Comparison of ENCODE assay signal across 2 cellular contexts in the genomic region with DNA sequence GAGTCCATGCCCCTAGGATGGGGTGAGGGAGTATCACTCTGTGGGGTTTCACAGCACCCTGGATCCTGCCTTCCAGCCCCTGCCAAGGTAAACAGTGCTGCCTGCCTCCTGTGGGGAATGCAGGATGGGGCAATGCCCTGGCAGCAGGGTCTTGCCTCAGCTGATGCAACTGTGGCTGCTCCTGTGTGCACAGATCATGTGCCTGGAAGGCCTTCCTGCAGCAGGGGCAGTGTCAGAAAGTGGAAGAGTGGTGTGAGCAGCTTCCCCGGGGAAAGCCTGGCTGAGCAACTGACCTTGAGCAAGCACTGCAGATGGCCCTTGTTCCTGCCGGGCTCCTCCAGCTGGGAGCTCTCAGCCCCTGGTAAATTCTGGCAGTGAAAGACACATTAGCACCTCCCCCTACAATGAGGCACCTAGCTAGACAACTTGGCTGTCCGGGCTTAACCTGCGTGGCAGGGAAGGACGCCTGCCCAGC.
TF ChIP-seq lines count a peak whose summit lies in the region.

No MANE protein-coding gene starts in this region.

TF ChIP-seq in HepG2, 621 proteins besides CTCF, POLR2A, EP300 and RAD21 (continued from another document and continues in another):
- TF ChIP-seq FOXK1 (CRISPR knock-in tag; IDR thresholded peaks at IDR 0.05; ENCODE audit: borderline replicate concordance, low read depth), result peak; percentile 73; the same call in 1 of the 2 replicates
- TF ChIP-seq ZNF354B (CRISPR knock-in tag; IDR thresholded peaks at IDR 0.05), result no peak
- TF ChIP-seq HNRNPL (IDR thresholded peaks at IDR 0.05; ENCODE audit: low read depth, low read length), result peak; percentile 91
- TF ChIP-seq CHCHD3 (CRISPR knock-in tag; IDR thresholded peaks at IDR 0.05), result no peak
- TF ChIP-seq PPARG (CRISPR knock-in tag; conservative IDR thresholded peaks at IDR 0.05), result peak; percentile 60; the same call in 1 of the 2 replicates
- TF ChIP-seq, protein P1, sequence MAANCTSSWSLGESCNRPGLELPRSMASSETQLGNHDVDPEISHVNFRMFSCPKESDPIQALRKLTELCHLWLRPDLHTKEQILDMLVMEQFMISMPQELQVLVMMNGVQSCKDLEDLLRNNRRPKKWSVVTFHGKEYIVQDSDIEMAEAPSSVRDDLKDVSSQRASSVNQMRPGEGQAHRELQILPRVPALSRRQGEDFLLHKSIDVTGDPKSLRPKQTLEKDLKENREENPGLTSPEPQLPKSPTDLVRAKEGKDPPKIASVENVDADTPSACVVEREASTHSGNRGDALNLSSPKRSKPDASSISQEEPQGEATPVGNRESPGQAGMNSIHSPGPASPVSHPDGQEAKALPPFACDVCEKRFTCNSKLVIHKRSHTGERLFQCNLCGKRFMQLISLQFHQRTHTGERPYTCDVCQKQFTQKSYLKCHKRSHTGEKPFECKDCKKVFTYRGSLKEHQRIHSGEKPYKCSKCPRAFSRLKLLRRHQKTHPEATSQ (CRISPR knock-in tag; IDR thresholded peaks at IDR 0.05; ENCODE audit: borderline replicate concordance), result no peak
- 0 out of 2 replicates have a peak, but pooled peaks have one; percentile 37 for TF ChIP-seq ARNT2 (CRISPR knock-in tag; IDR thresholded peaks at IDR 0.05; ENCODE audit: low read depth)
- TF ChIP-seq NFRKB (IDR thresholded peaks at IDR 0.05), result no peak
- TF ChIP-seq RCOR2 (CRISPR knock-in tag; IDR thresholded peaks at IDR 0.05), result no peak
- TF ChIP-seq MBNL3 (CRISPR knock-in tag; conservative IDR thresholded peaks at IDR 0.05), result no peak
- TF ChIP-seq ZNF749 (CRISPR knock-in tag; IDR thresholded peaks at IDR 0.05; ENCODE audit: borderline replicate concordance), result no peak
- TF ChIP-seq, protein P2, sequence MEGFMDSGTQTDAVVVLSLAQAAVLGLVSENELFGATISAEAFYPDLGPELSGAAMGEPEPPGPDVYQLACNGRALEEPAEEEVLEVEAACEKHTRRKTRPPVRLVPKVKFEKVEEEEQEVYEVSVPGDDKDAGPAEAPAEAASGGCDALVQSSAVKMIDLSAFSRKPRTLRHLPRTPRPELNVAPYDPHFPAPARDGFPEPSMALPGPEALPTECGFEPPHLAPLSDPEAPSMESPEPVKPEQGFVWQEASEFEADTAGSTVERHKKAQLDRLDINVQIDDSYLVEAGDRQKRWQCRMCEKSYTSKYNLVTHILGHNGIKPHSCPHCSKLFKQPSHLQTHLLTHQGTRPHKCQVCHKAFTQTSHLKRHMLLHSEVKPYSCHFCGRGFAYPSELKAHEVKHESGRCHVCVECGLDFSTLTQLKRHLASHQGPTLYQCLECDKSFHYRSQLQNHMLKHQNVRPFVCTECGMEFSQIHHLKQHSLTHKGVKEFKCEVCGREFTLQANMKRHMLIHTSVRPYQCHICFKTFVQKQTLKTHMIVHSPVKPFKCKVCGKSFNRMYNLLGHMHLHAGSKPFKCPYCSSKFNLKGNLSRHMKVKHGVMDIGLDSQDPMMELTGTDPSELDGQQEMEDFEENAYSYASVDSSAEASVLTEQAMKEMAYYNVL (CRISPR knock-in tag; IDR thresholded peaks at IDR 0.05; ENCODE audit: borderline replicate concordance), result no peak
- TF ChIP-seq ZNF235 (CRISPR knock-in tag; IDR thresholded peaks at IDR 0.05; ENCODE audit: borderline replicate concordance), result no peak
- TF ChIP-seq, protein P3, sequence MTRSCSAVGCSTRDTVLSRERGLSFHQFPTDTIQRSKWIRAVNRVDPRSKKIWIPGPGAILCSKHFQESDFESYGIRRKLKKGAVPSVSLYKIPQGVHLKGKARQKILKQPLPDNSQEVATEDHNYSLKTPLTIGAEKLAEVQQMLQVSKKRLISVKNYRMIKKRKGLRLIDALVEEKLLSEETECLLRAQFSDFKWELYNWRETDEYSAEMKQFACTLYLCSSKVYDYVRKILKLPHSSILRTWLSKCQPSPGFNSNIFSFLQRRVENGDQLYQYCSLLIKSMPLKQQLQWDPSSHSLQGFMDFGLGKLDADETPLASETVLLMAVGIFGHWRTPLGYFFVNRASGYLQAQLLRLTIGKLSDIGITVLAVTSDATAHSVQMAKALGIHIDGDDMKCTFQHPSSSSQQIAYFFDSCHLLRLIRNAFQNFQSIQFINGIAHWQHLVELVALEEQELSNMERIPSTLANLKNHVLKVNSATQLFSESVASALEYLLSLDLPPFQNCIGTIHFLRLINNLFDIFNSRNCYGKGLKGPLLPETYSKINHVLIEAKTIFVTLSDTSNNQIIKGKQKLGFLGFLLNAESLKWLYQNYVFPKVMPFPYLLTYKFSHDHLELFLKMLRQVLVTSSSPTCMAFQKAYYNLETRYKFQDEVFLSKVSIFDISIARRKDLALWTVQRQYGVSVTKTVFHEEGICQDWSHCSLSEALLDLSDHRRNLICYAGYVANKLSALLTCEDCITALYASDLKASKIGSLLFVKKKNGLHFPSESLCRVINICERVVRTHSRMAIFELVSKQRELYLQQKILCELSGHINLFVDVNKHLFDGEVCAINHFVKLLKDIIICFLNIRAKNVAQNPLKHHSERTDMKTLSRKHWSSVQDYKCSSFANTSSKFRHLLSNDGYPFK (CRISPR knock-in tag; IDR thresholded peaks at IDR 0.05; ENCODE audit: borderline replicate concordance), result peak; percentile 55; the same call in 1 of the 2 replicates

TF ChIP-seq in HEK293T, 16 proteins besides CTCF, POLR2A, EP300 and RAD21 (continued from another document):
- TF ChIP-seq, protein P4, sequence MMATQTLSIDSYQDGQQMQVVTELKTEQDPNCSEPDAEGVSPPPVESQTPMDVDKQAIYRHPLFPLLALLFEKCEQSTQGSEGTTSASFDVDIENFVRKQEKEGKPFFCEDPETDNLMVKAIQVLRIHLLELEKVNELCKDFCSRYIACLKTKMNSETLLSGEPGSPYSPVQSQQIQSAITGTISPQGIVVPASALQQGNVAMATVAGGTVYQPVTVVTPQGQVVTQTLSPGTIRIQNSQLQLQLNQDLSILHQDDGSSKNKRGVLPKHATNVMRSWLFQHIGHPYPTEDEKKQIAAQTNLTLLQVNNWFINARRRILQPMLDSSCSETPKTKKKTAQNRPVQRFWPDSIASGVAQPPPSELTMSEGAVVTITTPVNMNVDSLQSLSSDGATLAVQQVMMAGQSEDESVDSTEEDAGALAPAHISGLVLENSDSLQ (IDR thresholded peaks at IDR 0.05), result no peak
- TF ChIP-seq ELF4 (IDR thresholded peaks at IDR 0.05) (no peak), BHLHE40 (IDR thresholded peaks at IDR 0.05; ENCODE audit: borderline replicate concordance) (no peak), L3MBTL2 (conservative IDR thresholded peaks at IDR 0.05) (no peak), TARDBP (IDR thresholded peaks at IDR 0.05) (no peak), LEF1 (IDR thresholded peaks at IDR 0.05; ENCODE audit: borderline replicate concordance) (no peak)
TF ChIP-seq in HEK293T: peak in this region for 0.
